Comparison of ENCODE assay signal across 21 cellular contexts in genomic region chr10:436013-436697, GRCh38.
"Had no signal": no experiment of that assay in that cellular context is flagged by ENCODE, and none has a peak within 500 bp of the region (broad histone marks: within the 10 kb centered on the region; RNA-seq: fewer than 3 reads in every experiment).

No MANE protein-coding gene starts in this region.

- H3K4me3 ChIP-seq: dorsolateral prefrontal cortex, neural progenitor cell, ovary, psoas muscle, suprapubic skin, transverse colon had no signal

- H3K4me1 ChIP-seq: neural progenitor cell, psoas muscle, suprapubic skin had no signal

- H2AFZ ChIP-seq: neural progenitor cell had no signal

- ATAC-seq: left cardiac atrium; naive thymus-derived CD4-positive, alpha-beta T cell; psoas muscle; right cardiac atrium; stimulated activated naive CD8-positive, alpha-beta T cell treated with anti-CD3 and anti-CD28 coated beads, Interleukin-15, amount 100 ng/mL, for 72 hours had no signal

- H3K9ac ChIP-seq: neural progenitor cell had no signal

- H3K27ac ChIP-seq: dorsolateral prefrontal cortex, neural progenitor cell, ovary, psoas muscle, suprapubic skin, transverse colon had no signal

- DNase-seq: activated CD4-positive, alpha-beta T cell treated with anti-CD3 and anti-CD28 coated beads for 1 hour; activated CD4-positive, alpha-beta T cell treated with anti-CD3 and anti-CD28 coated beads, Interleukin-2, amount 50 U/mL, for 48 hours; activated naive CD4-positive, alpha-beta T cell; activated naive CD8-positive, alpha-beta T cell treated with anti-CD3 and anti-CD28 coated beads for 36 hours; amniotic stem cell; caudate nucleus; dorsolateral prefrontal cortex; left cardiac atrium; mesenchymal stem cell; naive thymus-derived CD4-positive, alpha-beta T cell; ovary; psoas muscle; right cardiac atrium; small intestine; stimulated activated CD4-positive, alpha-beta T cell treated with anti-CD3 and anti-CD28 coated beads, Interleukin-15, amount 100 ng/mL, for 24 hours; stimulated activated CD4-positive, alpha-beta T cell treated with anti-CD3 and anti-CD28 coated beads, Interleukin-2, amount 100 ng/mL, for 48 hours; stimulated activated naive CD8-positive, alpha-beta T cell treated with anti-CD3 and anti-CD28 coated beads, Interleukin-15, amount 100 ng/mL, for 72 hours; T-helper 9 cell; transverse colon had no signal

- H3K4me2 ChIP-seq: neural progenitor cell had no signal

- H3K27me3 ChIP-seq: dorsolateral prefrontal cortex, neural progenitor cell, ovary, suprapubic skin, transverse colon had no signal

- H3K9me3 ChIP-seq: ovary, psoas muscle, suprapubic skin, transverse colon had no signal

- H3K36me3 ChIP-seq: neural progenitor cell, ovary, suprapubic skin, transverse colon had no signal
